8 cellular contexts compared by ENCODE assay signal in the genomic region with DNA sequence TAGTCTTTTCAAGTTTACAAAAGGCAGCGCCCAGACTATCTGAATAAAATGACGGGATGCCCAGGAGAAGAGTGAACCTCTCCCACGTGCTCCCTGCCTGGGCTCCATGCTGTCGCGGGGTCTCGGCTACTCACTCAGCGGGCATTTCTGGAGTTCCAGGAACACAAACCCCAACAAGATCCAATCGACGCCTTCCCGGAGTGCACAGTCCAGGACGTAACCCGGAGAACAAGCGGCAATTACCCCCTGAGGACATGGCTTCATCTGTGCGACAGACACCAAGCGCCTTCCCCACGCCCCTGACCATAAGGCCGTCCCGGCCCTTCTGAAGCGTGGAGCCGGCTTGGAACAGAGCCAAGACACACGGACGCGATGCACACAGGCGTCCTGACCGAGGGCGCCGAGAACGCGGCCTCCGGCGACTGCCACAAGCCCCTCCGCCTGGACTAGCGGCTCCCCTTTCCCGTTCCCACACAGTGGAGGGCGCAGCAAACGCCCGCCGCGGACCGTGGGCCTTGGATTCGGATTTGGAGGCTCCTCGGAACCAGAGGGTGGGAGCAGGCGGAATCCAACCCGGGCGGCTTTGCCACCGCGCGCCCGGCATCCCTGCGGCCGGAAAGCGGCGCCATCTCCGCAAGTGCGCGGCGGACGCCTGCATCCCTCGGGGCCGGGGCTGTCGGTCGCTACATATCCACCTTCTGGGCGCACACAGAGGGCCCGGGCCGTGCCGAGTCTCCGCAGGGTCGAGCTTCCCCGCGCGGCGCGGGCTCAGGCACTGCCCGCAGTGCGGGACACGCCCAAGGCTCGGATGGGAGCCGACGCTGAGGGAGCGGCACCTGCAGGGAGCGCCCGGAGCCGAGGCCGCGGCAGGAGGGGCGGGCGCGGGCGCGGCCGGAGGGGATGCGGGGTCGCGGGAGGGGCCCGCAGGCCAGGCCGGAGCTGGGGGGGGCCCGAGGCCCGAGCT. TPM values are rescaled to one million over a fixed set of nuclear protein-coding genes. Genes with fewer than 3 reads are reported as not detected.
A peak's percentile ranks its signal among the peaks of the same experiment; 100 is the strongest.
DNase-seq lines count a peak whose midpoint lies in the region; ATAC-seq and TF ChIP-seq lines count a peak whose summit lies in the region.

No MANE protein-coding gene starts in this region.

- H3K4me3 ChIP-seq in cardiac muscle cell (peak overlapping the region; percentile 53), parathyroid adenoma (ENCODE audit: low read depth, low read length) (peak overlapping the region; percentile 66)

- H2AFZ ChIP-seq in parathyroid adenoma, result peak overlapping the region; percentile 97

- ATAC-seq in GM18873 (IDR thresholded peaks at IDR 0.05; ENCODE audit: low FRiP score, unreplicated experiment), result peak; percentile 21
- ATAC-seq in HG03135 (IDR thresholded peaks at IDR 0.05; ENCODE audit: unreplicated experiment), result peak; percentile 31

- TF ChIP-seq CTCF in cardiac muscle cell (IDR thresholded peaks at IDR 0.05; ENCODE audit: low read depth, low read length) (peak; percentile 17), parathyroid adenoma (IDR thresholded peaks at IDR 0.05) (peak; percentile 20)

- H3K9ac ChIP-seq in parathyroid adenoma, result peak overlapping the region; percentile 6

- H3K9me3 ChIP-seq in cardiac muscle cell (ENCODE audit: low read depth) (no peaks in the 10 kb centered on the region), parathyroid adenoma (ENCODE audit: control insufficient read depth, low read length) (no peaks in the 10 kb centered on the region)

- peak overlapping the region; percentile 69 for H3K4me2 ChIP-seq in parathyroid adenoma (ENCODE audit: low read length)

- H3K4me1 ChIP-seq in cardiac muscle cell (ENCODE audit: low read depth) (no peaks in the 10 kb centered on the region), parathyroid adenoma (peaks cover 6% of the 10 kb centered on the region)

- H3K27me3 ChIP-seq in cardiac muscle cell (peaks cover 42% of the 10 kb centered on the region), parathyroid adenoma (ENCODE audit: control insufficient read depth, insufficient read depth, low read length) (no peaks in the 10 kb centered on the region)

- H3K79me2 ChIP-seq in parathyroid adenoma, result no peaks in the 10 kb centered on the region

- H3K36me3 ChIP-seq in cardiac muscle cell (no peaks in the 10 kb centered on the region), parathyroid adenoma (ENCODE audit: control insufficient read depth, insufficient read depth, low read length) (no peaks in the 10 kb centered on the region)

- DNase-seq in Ammon's horn (ENCODE audit: low spot score), result peak; percentile 65
- peak; percentile 42 for DNase-seq in OCI-M1 (lab: John Stamatoyannopoulos, UW)
- DNase-seq in activated naive CD4-positive, alpha-beta T cell treated with anti-CD3 and anti-CD28 coated beads, Interleukin-2, amount 50 U/mL, for 16 hours, result peak; percentile 48
- DNase-seq in cardiac muscle cell (ENCODE audit: low read depth in 1 of 2, low spot score in 1 of 2), result peak; percentile 12 to 75
- DNase-seq in cortex of kidney (lab: John Stamatoyannopoulos, UW), result no peak

- H3K27ac ChIP-seq in cardiac muscle cell, result no peak overlapping the region
- H3K27ac ChIP-seq in parathyroid adenoma, result peak overlapping the region; percentile 59

RNA-seq across cellular contexts. Expression of gene ABCA3, which starts 0.7 kb away (rescaled TPM):
- total RNA-seq in cardiac muscle cell, result 14.2 and 14.5 TPM in 2 replicates
- 11.1 and 16.9 TPM in 2 replicates for polyA plus RNA-seq in cardiac muscle cell
